ENCODE assay signal across 21 cellular contexts in genomic region chr19:43578787-43579186, GRCh38. TPM values are rescaled to one million over a fixed set of nuclear protein-coding genes. Genes with fewer than 3 reads are reported as not detected.
A peak's percentile ranks its signal among the peaks of the same experiment; 100 is the strongest.
DNase-seq lines count a peak whose midpoint lies in the region; ATAC-seq and TF ChIP-seq lines count a peak whose summit lies in the region.
"Had no signal": no experiment of that assay in that cellular context is flagged by ENCODE, and none has a peak within 500 bp of the region (broad histone marks: within the 10 kb centered on the region; RNA-seq: fewer than 3 reads in every experiment).

No MANE protein-coding gene starts in this region.

- no peaks in the 10 kb centered on the region for H3K9me3 ChIP-seq in BLaER1 treated with 17β-estradiol and CSF1 and Interleukin-3, amounts not matched to agents 10 nM and 100 nM (replicated peaks in 1 of 11)
- H3K9me3 ChIP-seq in right lobe of liver: no peaks in the 10 kb centered on the region
- H3K9me3 ChIP-seq: Caco-2, testis had no signal

- 91% methylated on average over 3 of the region's 3 CpGs for WGBS in right lobe of liver (ENCODE audit: insufficient coverage, low coverage, low lambda C conversion rate, missing lambda C conversion rate)

- H3K27ac ChIP-seq in BLaER1 treated with 17β-estradiol and CSF1 and Interleukin-3, amounts not matched to agents 10 nM and 100 nM: no peak overlapping the region
- no peak overlapping the region for H3K27ac ChIP-seq in GM23338 (ENCODE audit: low read depth)
- H3K27ac ChIP-seq in right lobe of liver: no peak overlapping the region
- H3K27ac ChIP-seq: GM23248, testis had no signal

- H3K36me3 Mint-ChIP-seq in GM23338 (ENCODE audit: low read depth) (peaks cover 6% of the 10 kb centered on the region; the same call in 2 of the 3 replicates), nephron (ENCODE audit: low read depth) (peaks cover 5% of the 10 kb centered on the region)
- no peaks in the 10 kb centered on the region for H3K36me3 Mint-ChIP-seq in activated naive CD8-positive, alpha-beta T cell treated with anti-CD3 and anti-CD28 coated beads, Interleukin-2, amount 50 U/mL, for 24 hours (ENCODE audit: low read depth)

- no peaks in the 10 kb centered on the region for H3K27me3 ChIP-seq in BLaER1 treated with 17β-estradiol and CSF1 and Interleukin-3, amounts not matched to agents 10 nM and 100 nM
- H3K27me3 ChIP-seq in GM23338 (ENCODE audit: insufficient read depth): no peaks in the 10 kb centered on the region
- no peaks in the 10 kb centered on the region for H3K27me3 ChIP-seq in right lobe of liver
- H3K27me3 ChIP-seq: testis had no signal

- DNase-seq in GM23338 (ENCODE audit: low spot score): no peak
- DNase-seq in activated naive CD8-positive, alpha-beta T cell treated with anti-CD3 and anti-CD28 coated beads, Interleukin-2, amount 50 U/mL, for 24 hours: no peak
- no peak for DNase-seq in right lobe of liver
- DNase-seq: activated effector memory CD4-positive, alpha-beta T cell treated with Interleukin-2 at 50 U/mL for 16 hours; Caco-2; effector CD8-positive, alpha-beta T cell; GM23248; Kasumi-1; left colon; NCI-H1092 treated with DMSO at 0.1 percent for 48 hours; NCI-H2081; nucleus accumbens; retina; stimulated activated CD8-positive, alpha-beta memory T cell treated with anti-CD3 and anti-CD28 coated beads, Interleukin-4, amount 100 ng/mL, for 48 hours; testis had no signal

- no peak overlapping the region for H3K9ac ChIP-seq in BLaER1 treated with 17β-estradiol and CSF1 and Interleukin-3, amounts not matched to agents 10 nM and 100 nM
- H3K9ac ChIP-seq: GM23248 had no signal

- no peaks in the 10 kb centered on the region for H3K9me2 ChIP-seq in GM23338 (ENCODE audit: insufficient read depth)

- H3K4me3 Mint-ChIP-seq in GM23338: peak overlapping the region; percentile 92
- peak overlapping the region; percentile 82 for H3K4me3 Mint-ChIP-seq in activated naive CD8-positive, alpha-beta T cell treated with anti-CD3 and anti-CD28 coated beads, Interleukin-2, amount 50 U/mL, for 24 hours
- H3K4me3 Mint-ChIP-seq in nephron: peak overlapping the region; percentile 77 to 88 (median 82)

- peaks cover 58 to 78% (median 68%) of the 10 kb centered on the region in 10 experiments for H3K4me1 ChIP-seq in BLaER1 treated with 17β-estradiol and CSF1 and Interleukin-3, amounts not matched to agents 10 nM and 100 nM
- H3K4me1 ChIP-seq in GM23338 (ENCODE audit: insufficient read depth): peaks cover 14% of the 10 kb centered on the region
- H3K4me1 ChIP-seq in right lobe of liver: peaks cover 0 to 7% (median 2%) of the 10 kb centered on the region in 4 donors
- H3K4me1 ChIP-seq: Caco-2 had no signal

- H3K4me2 ChIP-seq in BLaER1 treated with 17β-estradiol and CSF1 and Interleukin-3, amounts not matched to agents 10 nM and 100 nM: peak overlapping the region in 8 of 11 experiments; percentile 69 to 97 (median 82); a peak in 3 of 22 replicates
- H3K4me2 ChIP-seq in GM23338: no peak overlapping the region

- H3F3A ChIP-seq in GM23338 (replicated peaks; ENCODE audit: low read depth): no peaks in the 10 kb centered on the region; the same call in 1 of the 2 replicates

- H3K9me3 Mint-ChIP-seq in GM23338: no peaks in the 10 kb centered on the region; the same call in 2 of the 3 replicates
- H3K9me3 Mint-ChIP-seq in activated naive CD8-positive, alpha-beta T cell treated with anti-CD3 and anti-CD28 coated beads, Interleukin-2, amount 50 U/mL, for 24 hours: no peaks in the 10 kb centered on the region
- H3K9me3 Mint-ChIP-seq in nephron: no peaks in the 10 kb centered on the region

- H3K27ac Mint-ChIP-seq in GM23338: no peak overlapping the region
- peak overlapping the region; percentile 86 for H3K27ac Mint-ChIP-seq in activated naive CD8-positive, alpha-beta T cell treated with anti-CD3 and anti-CD28 coated beads, Interleukin-2, amount 50 U/mL, for 24 hours
- peak overlapping the region; percentile 18 to 97 (median 91) for H3K27ac Mint-ChIP-seq in nephron

- no peak for TF ChIP-seq POLR2A in right lobe of liver (IDR thresholded peaks at IDR 0.05)

- H3K27me3 Mint-ChIP-seq in GM23338 (ENCODE audit: insufficient read depth, low read depth, poor library complexity) (peaks cover 8% of the 10 kb centered on the region), nephron (ENCODE audit: low read depth) (no peaks in the 10 kb centered on the region)
- H3K27me3 Mint-ChIP-seq in activated naive CD8-positive, alpha-beta T cell treated with anti-CD3 and anti-CD28 coated beads, Interleukin-2, amount 50 U/mL, for 24 hours: peaks cover 2% of the 10 kb centered on the region

- H3K4me1 Mint-ChIP-seq in GM23338 (peaks cover 29% of the 10 kb centered on the region), nephron (peaks cover 44% of the 10 kb centered on the region)
- H3K4me1 Mint-ChIP-seq in activated naive CD8-positive, alpha-beta T cell treated with anti-CD3 and anti-CD28 coated beads, Interleukin-2, amount 50 U/mL, for 24 hours: peaks cover 40% of the 10 kb centered on the region

- H3K79me2 ChIP-seq in GM23338 (replicated peaks; ENCODE audit: insufficient read depth): peaks cover 4% of the 10 kb centered on the region; the same call in 1 of the 2 replicates

- TF ChIP-seq CTCF in GM23338 (conservative IDR thresholded peaks at IDR 0.05; ENCODE audit: low read depth in 2 of 2) (no peak), nephron (IDR thresholded peaks at IDR 0.05; ENCODE audit: unreplicated experiment in 3 of 3) (no peak), right lobe of liver (IDR thresholded peaks at IDR 0.05) (no peak)

- H3K36me3 ChIP-seq in BLaER1 treated with 17β-estradiol and CSF1 and Interleukin-3, amounts not matched to agents 10 nM and 100 nM: peaks cover 0 to 7% (median 4%) of the 10 kb centered on the region in 11 experiments; a peak in 11 of 22 replicates
- H3K36me3 ChIP-seq in GM23338 (ENCODE audit: insufficient read depth) (no peaks in the 10 kb centered on the region), right lobe of liver (no peaks in the 10 kb centered on the region)

- intact Hi-C loops in right lobe of liver (cut with DNase I): no loop called here

- H4K20me1 ChIP-seq in BLaER1 treated with 17β-estradiol and CSF1 and Interleukin-3, amounts not matched to agents 10 nM and 100 nM: no peaks in the 10 kb centered on the region
- no peaks in the 10 kb centered on the region for H4K20me1 ChIP-seq in GM23338 (replicated peaks; ENCODE audit: insufficient read depth)

- H3K4me3 ChIP-seq in BLaER1 treated with 17β-estradiol and CSF1 and Interleukin-3, amounts not matched to agents 10 nM and 100 nM: no peak overlapping the region
- H3K4me3 ChIP-seq in GM23338 (no peak overlapping the region), right lobe of liver (no peak overlapping the region)
- H3K4me3 ChIP-seq: GM23248, testis had no signal

- H2AFZ ChIP-seq in GM23338: no peak overlapping the region
- H2AFZ ChIP-seq: GM23248 had no signal

- no peak for ATAC-seq in GM23338
- ATAC-seq in activated naive CD8-positive, alpha-beta T cell treated with anti-CD3 and anti-CD28 coated beads, Interleukin-2, amount 50 U/mL, for 24 hours: no peak
- no peak for ATAC-seq in GM18873 (IDR thresholded peaks at IDR 0.05; ENCODE audit: low FRiP score, unreplicated experiment)
- no peak for ATAC-seq in right lobe of liver
- ATAC-seq in GM21423 (IDR thresholded peaks at IDR 0.05; ENCODE audit: unreplicated experiment): no peak
- ATAC-seq: left colon had no signal

TF ChIP-seq in GM23338, 12 proteins besides CTCF, POLR2A, EP300 and RAD21 (continues in another document):
- TF ChIP-seq POLR2AphosphoS5 (IDR thresholded peaks at IDR 0.05; ENCODE audit: low read depth) (no peak), EZH2phosphoT487 (IDR thresholded peaks at IDR 0.05; ENCODE audit: unreplicated experiment) (no peak), ETS1 (IDR thresholded peaks at IDR 0.05) (no peak), ZNF331 (CRISPR knock-in tag; IDR thresholded peaks at IDR 0.05; ENCODE audit: low read depth) (no peak)

RNA-seq across cellular contexts. Expression of gene PINLYP, which starts 3.2 kb away (rescaled TPM):
- total RNA-seq in GM23338 (2014; rRNA removed; shearing (Covaris generic)): 4.3 and 7.8 TPM in 2 replicates
- polyA plus RNA-seq in GM23338 (2016; fragmentation: Nextera tagmentation; extraction: Ambion mirVana): 11.1 and 12.1 TPM in 2 replicates
- total RNA-seq in right lobe of liver: 1 to 10 TPM in 1 of 6 experiments, under 1 TPM in 4, not detected in 1; 0.58 to 1.5 (median 0.81) TPM
- total RNA-seq: Caco-2, NCI-H460 had no signal

RNA-seq across cellular contexts. Expression of gene XRCC1, which starts 3.5 kb away (rescaled TPM):
- total RNA-seq in GM23338 (2014; rRNA removed; shearing (Covaris generic)): 45.8 and 49.5 TPM in 2 replicates
- 32.0 and 35.3 TPM in 2 replicates for polyA plus RNA-seq in GM23338 (2016; fragmentation: Nextera tagmentation; extraction: Ambion mirVana)
- total RNA-seq in right lobe of liver: 1 to 10 TPM; 5.5 to 8.4 (median 7.5) TPM

RNA-seq across cellular contexts. Expression of gene IRGQ, which starts 17.1 kb away (rescaled TPM):
- 49.6 and 72.7 TPM in 2 replicates for total RNA-seq in GM23338 (2014; rRNA removed; shearing (Covaris generic))
- 8.4 and 8.7 TPM in 2 replicates for polyA plus RNA-seq in GM23338 (2016; fragmentation: Nextera tagmentation; extraction: Ambion mirVana)
- 10 to 100 TPM in 4 of 6 experiments, 1 to 10 TPM in 2; 9.1 to 18.6 (median 11.0) TPM for total RNA-seq in right lobe of liver

RNA-seq across cellular contexts. Expression of gene ZNF576, which starts 17.6 kb away (rescaled TPM):
- 5.9 and 14.1 TPM in 2 replicates for total RNA-seq in GM23338 (2014; rRNA removed; shearing (Covaris generic))
- 15.5 and 16.9 TPM in 2 replicates for polyA plus RNA-seq in GM23338 (2016; fragmentation: Nextera tagmentation; extraction: Ambion mirVana)
- total RNA-seq in right lobe of liver: 10 to 100 TPM in 4 of 6 experiments, 1 to 10 TPM in 2; 7.7 to 15.8 (median 10.3) TPM

RNA-seq across cellular contexts. Expression of gene SRRM5, which starts 33.1 kb away (rescaled TPM):
- total RNA-seq in GM23338 (2014; rRNA removed; shearing (Covaris generic)): not detected in 2 replicates
- polyA plus RNA-seq in GM23338 (2016; fragmentation: Nextera tagmentation; extraction: Ambion mirVana): 0.08 and 0.17 TPM in 2 replicates
- total RNA-seq in right lobe of liver: under 1 TPM in 5 of 6 experiments, not detected in 1; 0.09 to 0.37 (median 0.18) TPM
- total RNA-seq: GM23248, HT1080 had no signal
- polyA plus RNA-seq: GM23248 had no signal
